15 cellular contexts compared by ENCODE assay signal in the genomic region with DNA sequence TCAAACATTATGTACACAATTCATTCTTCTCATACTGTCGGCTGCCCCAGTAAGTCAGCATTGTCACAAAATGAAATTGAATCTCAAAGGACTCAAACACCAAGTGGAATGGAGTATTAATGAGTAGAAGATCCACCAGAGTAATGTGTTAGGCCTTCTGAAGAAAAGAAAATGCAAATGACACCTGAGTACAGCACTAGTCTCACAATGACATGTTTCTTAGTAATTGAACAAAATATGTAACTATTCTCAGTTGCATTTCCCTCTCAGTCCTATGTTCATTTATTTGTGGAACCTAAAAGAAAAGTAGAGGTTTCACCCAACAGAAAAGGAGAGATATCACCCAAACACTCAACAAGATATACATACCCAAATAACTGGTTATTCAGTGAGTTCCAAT.
"Had no signal": no experiment of that assay in that cellular context is flagged by ENCODE, and none has a peak within 500 bp of the region (broad histone marks: within the 10 kb centered on the region; RNA-seq: fewer than 3 reads in every experiment).

No MANE protein-coding gene starts in this region.

- H3K4me3 Mint-ChIP-seq: activated naive CD8-positive, alpha-beta T cell treated with anti-CD3 and anti-CD28 coated beads for 36 hours; dendritic cell treated with granulocyte-macrophage colony-stimulating factor and Interleukin-4, amounts not matched to agents 40 ng/mL and 50 ng/mL, for 4 days; nephron had no signal

- H3K36me3 Mint-ChIP-seq: activated naive CD8-positive, alpha-beta T cell treated with anti-CD3 and anti-CD28 coated beads for 36 hours had no signal

- H3K4me1 Mint-ChIP-seq: activated naive CD8-positive, alpha-beta T cell treated with anti-CD3 and anti-CD28 coated beads for 36 hours; nephron had no signal

- ATAC-seq: gastroesophageal sphincter, heart left ventricle, left lung, sciatic nerve had no signal

- H3K27ac Mint-ChIP-seq: activated naive CD8-positive, alpha-beta T cell treated with anti-CD3 and anti-CD28 coated beads for 36 hours; dendritic cell treated with granulocyte-macrophage colony-stimulating factor and Interleukin-4, amounts not matched to agents 40 ng/mL and 50 ng/mL, for 4 days; nephron had no signal

- DNase-seq: activated CD4-positive, alpha-beta T cell treated with anti-CD3 and anti-CD28 coated beads, Interleukin-2, amount 50 U/mL, for 48 hours; activated gamma-delta T cell treated with Interleukin-2 at 50 U/mL for 16 hours; activated naive CD8-positive, alpha-beta T cell treated with anti-CD3 and anti-CD28 coated beads for 36 hours; amniotic stem cell; effector memory CD4-positive, alpha-beta T cell; heart left ventricle; left lung; mammary epithelial cell; midbrain; stimulated activated naive CD4-positive, alpha-beta T cell; thyroid gland had no signal
